In genomic region chr2:216519154-216519762, GRCh38 we compare ENCODE assay signal across 8 cellular contexts. TPM values are rescaled to one million over a fixed set of nuclear protein-coding genes. Genes with fewer than 3 reads are reported as not detected.
DNase-seq lines count a peak whose midpoint lies in the region; ATAC-seq and TF ChIP-seq lines count a peak whose summit lies in the region.

No MANE protein-coding gene starts in this region.

- H3K9me2 ChIP-seq in SU-DHL-6 (replicated peaks; ENCODE audit: insufficient read depth, low read length), result no peaks in the 10 kb centered on the region

- DNase-seq in GDM1 (lab: John Stamatoyannopoulos, UW) (peak; percentile 60), HAP-1 (ENCODE audit: low spot score in 2 of 2) (peak; percentile 67 to 80), NCI-H146 treated with DMSO at 0.1 percent for 48 hours (lab: John Stamatoyannopoulos, UW; ENCODE audit: unreplicated experiment) (peak; percentile 61), kidney epithelial cell (ENCODE audit: low read depth) (no peak)
- DNase-seq in central memory CD4-positive, alpha-beta T cell, result peak; percentile 13
- peak; percentile 59 for DNase-seq in stimulated activated CD8-positive, alpha-beta memory T cell treated with anti-CD3 and anti-CD28 coated beads, Interleukin-4, amount 100 ng/mL, for 48 hours

- no peaks in the 10 kb centered on the region for H4K20me1 ChIP-seq in SU-DHL-6 (ENCODE audit: low read depth, low read length)

- no peaks in the 10 kb centered on the region for H3K9me3 ChIP-seq in HAP-1
- no peaks in the 10 kb centered on the region for H3K9me3 ChIP-seq in SU-DHL-6 (ENCODE audit: insufficient read depth, low read length)

- no peak overlapping the region for H3K27ac ChIP-seq in SU-DHL-6 (ENCODE audit: low read depth, low read length)

- H3K27me3 ChIP-seq in HAP-1 (ENCODE audit: low read depth) (no peaks in the 10 kb centered on the region), SU-DHL-6 (ENCODE audit: low read length) (no peaks in the 10 kb centered on the region), kidney epithelial cell (ENCODE audit: control insufficient read depth, insufficient read depth, low read length) (no peaks in the 10 kb centered on the region)

- no peak for ATAC-seq in GM21381 (IDR thresholded peaks at IDR 0.05; ENCODE audit: unreplicated experiment)

- H3K4me3 ChIP-seq in HAP-1 (no peak overlapping the region), SU-DHL-6 (ENCODE audit: insufficient read depth, low read length, poor library complexity, severe bottlenecking) (no peak overlapping the region), kidney epithelial cell (ENCODE audit: low read depth, low read length) (no peak overlapping the region)

- in situ Hi-C loops in HAP-1 (cut with MboI; ENCODE audit: low sequenced_read_pairs), result loop anchor here (5.0 to 25.0 kb wide), 2 partner anchors 148 to 993 kb away; no protein-coding TSS in a partner anchor

- no peak overlapping the region for H2AFZ ChIP-seq in SU-DHL-6 (ENCODE audit: low read depth, low read length, severe bottlenecking)

- H3K4me1 ChIP-seq in HAP-1, result no peaks in the 10 kb centered on the region

- no peak overlapping the region for H3K9ac ChIP-seq in SU-DHL-6 (ENCODE audit: low read length)

- H3K4me2 ChIP-seq in SU-DHL-6 (ENCODE audit: low read depth, low read length, poor library complexity, severe bottlenecking), result no peak overlapping the region

- H3K79me2 ChIP-seq in SU-DHL-6 (ENCODE audit: insufficient read depth, low read length), result no peaks in the 10 kb centered on the region

- H3K36me3 ChIP-seq in HAP-1 (replicated peaks) (no peaks in the 10 kb centered on the region; the same call in 1 of the 2 replicates), SU-DHL-6 (ENCODE audit: low read length) (no peaks in the 10 kb centered on the region), kidney epithelial cell (ENCODE audit: control insufficient read depth, insufficient read depth, low read length) (no peaks in the 10 kb centered on the region)

- H3F3A ChIP-seq in SU-DHL-6 (ENCODE audit: insufficient read depth), result 0 out of 2 replicates have a peak, but pooled peaks cover 2% of the 10 kb centered on the region

- TF ChIP-seq CTCF in SU-DHL-6 (IDR thresholded peaks at IDR 0.05; ENCODE audit: insufficient read depth, low read length, poor library complexity, severe bottlenecking), result peak; percentile 47
- TF ChIP-seq CTCF in kidney epithelial cell (IDR thresholded peaks at IDR 0.05; ENCODE audit: insufficient read depth, low read length, poor library complexity, severe bottlenecking), result peak; percentile 58

RNA-seq across cellular contexts. Expression of gene RPL37A, which starts 20.6 kb away (rescaled TPM):
- total RNA-seq in kidney epithelial cell, result 2,564 and 2,634 TPM in 2 replicates
